9 cellular contexts compared by ENCODE assay signal in genomic region chr11:9568854-9569587, GRCh38. TPM values are rescaled to one million over a fixed set of nuclear protein-coding genes. Genes with fewer than 3 reads are reported as not detected.
DNase-seq lines count a peak whose midpoint lies in the region; ATAC-seq, FAIRE-seq and TF ChIP-seq lines count a peak whose summit lies in the region.
"Had no signal": no experiment of that assay in that cellular context is flagged by ENCODE, and none has a peak within 500 bp of the region (broad histone marks: within the 10 kb centered on the region; RNA-seq: fewer than 3 reads in every experiment).

No MANE protein-coding gene starts in this region.

- no peaks in the 10 kb centered on the region for H3K36me3 ChIP-seq in bronchial epithelial cell (ENCODE audit: control insufficient read depth, insufficient read depth, low read length)
- no peaks in the 10 kb centered on the region for H3K36me3 ChIP-seq in thoracic aorta

- H3K4me3 ChIP-seq in bronchial epithelial cell (ENCODE audit: low read depth, low read length) = no peak overlapping the region
- peak overlapping the region; percentile 7 for H3K4me3 ChIP-seq in thoracic aorta

- FAIRE-seq in bronchial epithelial cell (lab: Jason Lieb, UNC) = no peak
- FAIRE-seq: endometrium had no signal

- ATAC-seq in thoracic aorta (ENCODE audit: insufficient number of reproducible peaks, low FRiP score, low read depth) = peak; percentile 40

- no peaks in the 10 kb centered on the region for H3K9me3 ChIP-seq in thoracic aorta

- H3K27ac ChIP-seq in layer of hippocampus (ENCODE audit: low read depth, low read length) = peak overlapping the region; percentile 68
- peak overlapping the region; percentile 93 to 95 for H3K27ac ChIP-seq in thoracic aorta

- TF ChIP-seq CTCF in bronchial epithelial cell (IDR thresholded peaks at IDR 0.05; ENCODE audit: insufficient read depth, low read length, severe bottlenecking) (no peak), thoracic aorta (IDR thresholded peaks at IDR 0.05) (no peak)

- H3K27me3 ChIP-seq in bronchial epithelial cell (ENCODE audit: control insufficient read depth, insufficient read depth, low read length) (no peaks in the 10 kb centered on the region), layer of hippocampus (ENCODE audit: control insufficient read depth, insufficient read depth, low read length) (no peaks in the 10 kb centered on the region), thoracic aorta (replicated peaks; ENCODE audit: insufficient read depth) (no peaks in the 10 kb centered on the region)

- peak; percentile 76 for DNase-seq in SIG-M5 treated with dmso at 0.1 percent for 504 hours (lab: John Stamatoyannopoulos, UW; ENCODE audit: unreplicated experiment)
- no peak for DNase-seq in SIG-M5 (lab: John Stamatoyannopoulos, UW)
- DNase-seq in NCI-H345 treated with DMSO at 0.1 percent for 48 hours (lab: John Stamatoyannopoulos, UW; ENCODE audit: unreplicated experiment) = peak; percentile 31
- DNase-seq in bronchial epithelial cell (ENCODE audit: low read depth) = peak; percentile 100
- DNase-seq in thoracic aorta (ENCODE audit: low spot score) = no peak
- DNase-seq in hippocampal formation (lab: John Stamatoyannopoulos, UW) = no peak
- no peak for DNase-seq in stimulated activated CD4-positive, alpha-beta T cell treated with anti-CD3 and anti-CD28 coated beads, Interleukin-12 subunit alpha, Interleukin-12 subunit beta, amount 100 ng/mL, for 4 hours

- peaks cover 16 to 61% of the 10 kb centered on the region in 2 donors for H3K4me1 ChIP-seq in thoracic aorta (ENCODE audit: control insufficient read depth in 1 of 2, low read depth in 2 of 2)

RNA-seq across cellular contexts. Expression of gene WEE1, which starts 4.4 kb away (rescaled TPM):
- 14.6 and 15.8 TPM in 2 replicates for total RNA-seq in bronchial epithelial cell
- total RNA-seq in thoracic aorta = 10 to 100 TPM; 36.9 to 44.3 TPM

Comparison
In these comparisons a context has a peak if more than half of its experiments do, and no peak if none do; other contexts are left out.
1. DNase-seq: peak in SIG-M5 treated with dmso at 0.1 percent for 504 hours (single experiment), NCI-H345 treated with DMSO at 0.1 percent for 48 hours (single experiment) and bronchial epithelial cell (single experiment); none in SIG-M5 (single experiment), thoracic aorta (single experiment), hippocampal formation (0 of 2) and stimulated activated CD4-positive, alpha-beta T cell treated with anti-CD3 and anti-CD28 coated beads, Interleukin-12 subunit alpha, Interleukin-12 subunit beta, amount 100 ng/mL, for 4 hours (single experiment).